ENCODE assay signal across 25 cellular contexts in genomic region chr10:100774223-100774622, GRCh38. TPM values are rescaled to one million over a fixed set of nuclear protein-coding genes. Genes with fewer than 3 reads are reported as not detected.
"Had no signal": no experiment of that assay in that cellular context is flagged by ENCODE, and none has a peak within 500 bp of the region (broad histone marks: within the 10 kb centered on the region; RNA-seq: fewer than 3 reads in every experiment).

No MANE protein-coding gene starts in this region.

- H3K9me3 ChIP-seq: MG63, SJSA1 had no signal

- H3K4me3 ChIP-seq: MG63, SJSA1, SK-N-MC had no signal

- H3K4me1 ChIP-seq: SJSA1 had no signal

- H3K27ac ChIP-seq: SJSA1, SK-N-MC had no signal

- H3K36me3 ChIP-seq: MG63, SJSA1 had no signal

- ATAC-seq: HepG2 had no signal

- DNase-seq: IMR-90, Karpas-422, KG1, MG63, NCI-H1092, NCI-H1105 treated with DMSO at 0.1 percent for 48 hours, NCI-H1417 treated with DMSO at 0.1 percent for 48 hours, NCI-H146, NCI-H1694 treated with DMSO at 0.1 percent for 48 hours, NCI-H1930, NCI-H2081, NCI-H2107, NCI-H226, NCI-H446, NCI-H510A, NCI-H524 treated with DMSO at 0.1 percent for 48 hours, NCI-H69, NCI-H774, Right ventricle myocardium superior, RPMI8226, SIG-M5 had no signal

- H3K27me3 ChIP-seq: MG63 had no signal

RNA-seq across cellular contexts. Expression of gene PAX2, which starts 28.8 kb away (rescaled TPM):
- total RNA-seq: HepG2, HT1080, IMR-90, Right ventricle myocardium superior, SJSA1 had no signal
- polyA plus RNA-seq: HepG2, IMR-90 had no signal
